ENCODE assay signal across 14 cellular contexts in the genomic region with DNA sequence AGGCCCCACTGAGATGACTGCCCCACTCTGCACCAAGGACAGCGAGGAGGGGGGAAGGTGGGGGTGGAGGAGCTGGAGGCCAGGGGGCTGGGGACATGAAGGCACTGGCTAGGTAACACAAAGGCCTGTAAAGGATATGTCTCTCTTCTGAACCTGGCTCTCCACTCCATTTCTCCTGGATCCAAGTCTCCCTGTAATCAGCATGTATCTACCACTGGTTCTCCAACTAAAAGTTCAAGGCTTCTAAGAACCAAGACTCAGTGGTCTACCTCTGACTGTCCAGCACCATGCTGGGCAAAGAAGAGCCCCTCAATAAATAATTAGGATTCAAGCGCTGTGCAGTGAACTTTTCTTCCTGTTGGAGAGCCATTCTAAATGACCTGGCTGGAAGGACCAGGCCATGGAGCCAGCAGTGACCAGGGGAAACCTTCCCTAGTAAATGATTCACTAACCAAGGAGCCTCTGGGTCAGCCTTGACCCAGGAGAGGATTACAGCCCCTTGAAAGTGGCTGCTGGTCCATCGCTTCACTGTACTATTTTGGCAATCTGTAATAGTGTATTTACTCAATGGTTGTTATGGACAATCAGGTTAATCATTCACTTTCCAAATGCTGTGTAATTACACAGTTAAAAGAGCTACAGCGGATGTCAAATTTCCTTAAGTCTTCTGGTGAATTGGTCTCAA.
DNase-seq lines count a peak whose midpoint lies in the region; ATAC-seq and TF ChIP-seq lines count a peak whose summit lies in the region.
"Had no signal": no experiment of that assay in that cellular context is flagged by ENCODE, and none has a peak within 500 bp of the region (broad histone marks: within the 10 kb centered on the region; RNA-seq: fewer than 3 reads in every experiment).

No MANE protein-coding gene starts in this region.

- H3K4me1 Mint-ChIP-seq in progenitor cell of endocrine pancreas (ENCODE audit: low read depth), result peaks cover 58% of the 10 kb centered on the region
- H3K4me1 Mint-ChIP-seq: activated CD8-positive, alpha-beta memory T cell treated with anti-CD3 and anti-CD28 coated beads, Interleukin-2, amount 10 ng/mL, durations not matched to agents 7 days and 5 days had no signal

- H3K4me3 Mint-ChIP-seq in progenitor cell of endocrine pancreas (ENCODE audit: low read depth), result peak overlapping the region; percentile 12
- H3K4me3 Mint-ChIP-seq: activated CD8-positive, alpha-beta memory T cell treated with anti-CD3 and anti-CD28 coated beads, Interleukin-2, amount 10 ng/mL, durations not matched to agents 7 days and 5 days; activated naive CD4-positive, alpha-beta T cell treated with anti-CD3 and anti-CD28 coated beads for 36 hours had no signal

- H3K9me3 ChIP-seq in RWPE2 (ENCODE audit: severe bottlenecking), result no peaks in the 10 kb centered on the region
- H3K9me3 ChIP-seq: MG63, spleen, thoracic aorta had no signal

- H3K4me1 ChIP-seq in RWPE2 (ENCODE audit: insufficient read depth, poor library complexity, severe bottlenecking), result peaks cover 14% of the 10 kb centered on the region

- peak; percentile 91 for DNase-seq in DMS53 (lab: John Stamatoyannopoulos, UW)
- DNase-seq in RWPE2 (ENCODE audit: low spot score), result no peak
- DNase-seq in islet precursor cell, result peak; percentile 57
- no peak for DNase-seq in progenitor cell of endocrine pancreas (ENCODE audit: low spot score, unreplicated experiment)
- DNase-seq in A172 (ENCODE audit: low spot score), result no peak
- DNase-seq in NCI-H1417 (lab: John Stamatoyannopoulos, UW), result no peak
- DNase-seq in nucleus accumbens (lab: John Stamatoyannopoulos, UW), result no peak
- DNase-seq: activated CD8-positive, alpha-beta memory T cell treated with anti-CD3 and anti-CD28 coated beads, Interleukin-2, amount 10 ng/mL, durations not matched to agents 7 days and 5 days; activated naive CD4-positive, alpha-beta T cell treated with anti-CD3 and anti-CD28 coated beads for 36 hours; DMS153; MG63; spleen had no signal

- no peak for ATAC-seq in RWPE2 (ENCODE audit: low read depth)
- ATAC-seq in GM21423 (IDR thresholded peaks at IDR 0.05; ENCODE audit: unreplicated experiment), result no peak
- ATAC-seq: activated CD8-positive, alpha-beta memory T cell treated with anti-CD3 and anti-CD28 coated beads, Interleukin-2, amount 10 ng/mL, durations not matched to agents 7 days and 5 days had no signal

- H3K36me3 Mint-ChIP-seq in progenitor cell of endocrine pancreas (ENCODE audit: insufficient read depth), result peaks cover 3% of the 10 kb centered on the region
- H3K36me3 Mint-ChIP-seq: activated CD8-positive, alpha-beta memory T cell treated with anti-CD3 and anti-CD28 coated beads, Interleukin-2, amount 10 ng/mL, durations not matched to agents 7 days and 5 days had no signal

- H3K4me3 ChIP-seq in RWPE2 (ENCODE audit: severe bottlenecking), result no peak overlapping the region
- H3K4me3 ChIP-seq: MG63, spleen, thoracic aorta had no signal

- H3K36me3 ChIP-seq in RWPE2 (ENCODE audit: low read depth), result no peaks in the 10 kb centered on the region
- H3K36me3 ChIP-seq: MG63, spleen, thoracic aorta had no signal

- H3K27me3 Mint-ChIP-seq in progenitor cell of endocrine pancreas, result peaks cover 2% of the 10 kb centered on the region

- H3K27me3 ChIP-seq in RWPE2 (ENCODE audit: insufficient read depth, poor library complexity, severe bottlenecking), result no peaks in the 10 kb centered on the region
- H3K27me3 ChIP-seq: MG63, spleen had no signal

- no peaks in the 10 kb centered on the region for H3K9me3 Mint-ChIP-seq in progenitor cell of endocrine pancreas (ENCODE audit: low read depth)
- H3K9me3 Mint-ChIP-seq: activated naive CD4-positive, alpha-beta T cell treated with anti-CD3 and anti-CD28 coated beads for 36 hours had no signal

- peak overlapping the region; percentile 49 for H3K27ac ChIP-seq in RWPE2 (ENCODE audit: poor library complexity, severe bottlenecking)
- H3K27ac ChIP-seq: thoracic aorta had no signal

- TF ChIP-seq CTCF in RWPE2 (IDR thresholded peaks at IDR 0.05; ENCODE audit: poor library complexity, severe bottlenecking) (no peak), progenitor cell of endocrine pancreas (IDR thresholded peaks at IDR 0.05; ENCODE audit: unreplicated experiment) (no peak)

- H3K27ac Mint-ChIP-seq in progenitor cell of endocrine pancreas, result peak overlapping the region; percentile 7
- H3K27ac Mint-ChIP-seq: activated CD8-positive, alpha-beta memory T cell treated with anti-CD3 and anti-CD28 coated beads, Interleukin-2, amount 10 ng/mL, durations not matched to agents 7 days and 5 days; activated naive CD4-positive, alpha-beta T cell treated with anti-CD3 and anti-CD28 coated beads for 36 hours had no signal

Comparison
In these comparisons a context has a peak if more than half of its experiments do, and no peak if none do; other contexts are left out.
1. DNase-seq: peak in DMS53 (single experiment) and islet precursor cell (single experiment); none in RWPE2 (single experiment), progenitor cell of endocrine pancreas (single experiment), A172 (single experiment), NCI-H1417 (0 of 3) and nucleus accumbens (0 of 56).